In the genomic region with DNA sequence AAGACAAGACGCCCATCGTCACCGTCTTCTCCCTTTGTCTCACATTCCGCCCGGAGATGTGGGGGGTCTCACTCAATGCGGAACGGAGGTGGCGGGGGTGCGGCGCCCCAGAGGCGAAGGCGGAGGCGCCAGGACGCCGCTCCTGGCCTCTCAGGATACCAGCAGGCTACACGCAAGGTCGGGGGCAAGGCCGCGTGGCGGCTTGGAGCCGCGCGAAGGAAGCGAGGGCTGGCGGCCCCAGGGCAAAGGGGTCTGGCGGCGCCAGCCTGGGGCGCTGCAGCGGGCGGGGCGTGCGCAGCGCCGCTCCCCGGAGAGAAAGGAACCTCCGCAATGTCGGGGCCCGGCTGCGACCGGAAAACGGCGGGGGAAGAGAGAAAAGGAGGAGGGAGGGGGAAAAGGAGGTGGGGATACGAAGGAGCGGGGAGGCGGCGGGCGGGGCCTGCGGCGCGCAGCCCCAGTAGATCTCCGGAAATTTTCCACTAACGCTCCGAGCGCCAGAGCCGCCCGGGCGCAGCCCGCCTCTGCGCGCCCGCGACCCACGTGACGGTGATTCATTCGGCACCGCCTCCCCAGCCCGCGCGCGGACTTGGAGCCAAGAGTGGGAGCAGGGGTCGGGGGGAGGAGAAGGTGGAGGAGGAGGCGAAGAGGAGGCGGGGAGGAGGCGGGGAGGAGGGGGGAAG, we compare ENCODE assay signal across 1 cellular context.
TF ChIP-seq lines count a peak whose summit lies in the region.

No MANE protein-coding gene starts in this region.

TF ChIP-seq in HCT116, 20 proteins besides CTCF, POLR2A, EP300 and RAD21 (continued from another document):
- TF ChIP-seq, protein P1, sequence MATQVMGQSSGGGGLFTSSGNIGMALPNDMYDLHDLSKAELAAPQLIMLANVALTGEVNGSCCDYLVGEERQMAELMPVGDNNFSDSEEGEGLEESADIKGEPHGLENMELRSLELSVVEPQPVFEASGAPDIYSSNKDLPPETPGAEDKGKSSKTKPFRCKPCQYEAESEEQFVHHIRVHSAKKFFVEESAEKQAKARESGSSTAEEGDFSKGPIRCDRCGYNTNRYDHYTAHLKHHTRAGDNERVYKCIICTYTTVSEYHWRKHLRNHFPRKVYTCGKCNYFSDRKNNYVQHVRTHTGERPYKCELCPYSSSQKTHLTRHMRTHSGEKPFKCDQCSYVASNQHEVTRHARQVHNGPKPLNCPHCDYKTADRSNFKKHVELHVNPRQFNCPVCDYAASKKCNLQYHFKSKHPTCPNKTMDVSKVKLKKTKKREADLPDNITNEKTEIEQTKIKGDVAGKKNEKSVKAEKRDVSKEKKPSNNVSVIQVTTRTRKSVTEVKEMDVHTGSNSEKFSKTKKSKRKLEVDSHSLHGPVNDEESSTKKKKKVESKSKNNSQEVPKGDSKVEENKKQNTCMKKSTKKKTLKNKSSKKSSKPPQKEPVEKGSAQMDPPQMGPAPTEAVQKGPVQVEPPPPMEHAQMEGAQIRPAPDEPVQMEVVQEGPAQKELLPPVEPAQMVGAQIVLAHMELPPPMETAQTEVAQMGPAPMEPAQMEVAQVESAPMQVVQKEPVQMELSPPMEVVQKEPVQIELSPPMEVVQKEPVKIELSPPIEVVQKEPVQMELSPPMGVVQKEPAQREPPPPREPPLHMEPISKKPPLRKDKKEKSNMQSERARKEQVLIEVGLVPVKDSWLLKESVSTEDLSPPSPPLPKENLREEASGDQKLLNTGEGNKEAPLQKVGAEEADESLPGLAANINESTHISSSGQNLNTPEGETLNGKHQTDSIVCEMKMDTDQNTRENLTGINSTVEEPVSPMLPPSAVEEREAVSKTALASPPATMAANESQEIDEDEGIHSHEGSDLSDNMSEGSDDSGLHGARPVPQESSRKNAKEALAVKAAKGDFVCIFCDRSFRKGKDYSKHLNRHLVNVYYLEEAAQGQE (IDR thresholded peaks at IDR 0.05; ENCODE audit: low read depth) = no peak
- TF ChIP-seq TCF7L2 (IDR thresholded peaks at IDR 0.05; ENCODE audit: borderline replicate concordance, extremely low read depth, insufficient read depth, insufficient read length) (peak; percentile 86), EZH2phosphoT487 (IDR thresholded peaks at IDR 0.05; ENCODE audit: borderline replicate concordance) (no peak), YY1 (IDR thresholded peaks at IDR 0.05; ENCODE audit: extremely low read depth, insufficient replicate concordance, low read depth, low read length) (peak; percentile 69), POLR2AphosphoS5 (IDR thresholded peaks at IDR 0.05; ENCODE audit: low read depth, low read length) (peak; percentile 49; the same call in 1 of the 2 replicates), SIN3A (IDR thresholded peaks at IDR 0.05; ENCODE audit: low read depth) (peak; percentile 60), EGR1 (IDR thresholded peaks at IDR 0.05; ENCODE audit: low read depth) (peak; percentile 82; the same call in 1 of the 2 replicates)
- TF ChIP-seq, protein P2, sequence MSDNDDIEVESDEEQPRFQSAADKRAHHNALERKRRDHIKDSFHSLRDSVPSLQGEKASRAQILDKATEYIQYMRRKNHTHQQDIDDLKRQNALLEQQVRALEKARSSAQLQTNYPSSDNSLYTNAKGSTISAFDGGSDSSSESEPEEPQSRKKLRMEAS (IDR thresholded peaks at IDR 0.05) = peak; percentile 79
TF ChIP-seq in HCT116: peak in this region for 12.
